Comparison of ENCODE assay signal across 8 cellular contexts in the genomic region with DNA sequence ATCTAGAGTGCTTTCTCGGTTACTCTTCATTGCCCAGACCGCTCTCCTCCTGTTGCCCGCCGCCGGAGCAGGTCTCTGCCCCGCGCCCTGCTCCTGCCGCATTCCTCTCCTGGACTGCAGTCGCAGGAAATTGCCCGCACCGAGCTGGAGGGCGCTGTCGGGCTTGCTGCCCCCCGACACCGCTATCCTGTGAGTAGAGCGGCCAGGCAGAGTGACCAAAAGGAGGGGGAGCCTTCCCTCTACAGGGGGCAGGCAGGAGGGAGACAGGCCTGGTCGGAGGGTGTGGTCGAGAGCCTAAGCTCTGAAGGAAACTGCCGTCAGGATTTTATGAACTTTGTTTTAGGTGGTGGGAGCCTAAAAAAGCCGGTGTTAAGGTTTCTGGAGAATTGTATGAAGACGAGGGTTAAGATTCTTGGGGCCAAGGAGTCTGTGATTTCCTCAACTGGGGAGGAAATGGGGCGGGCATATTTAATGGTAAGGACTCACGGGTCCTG. TPM values are rescaled to one million over a fixed set of nuclear protein-coding genes. Genes with fewer than 3 reads are reported as not detected.
DNase-seq lines count a peak whose midpoint lies in the region; ATAC-seq and TF ChIP-seq lines count a peak whose summit lies in the region.

No MANE protein-coding gene starts in this region.

- TF ChIP-seq CTCF in OCI-LY3 (IDR thresholded peaks at IDR 0.05; ENCODE audit: low read depth, low read length) (peak; percentile 50), dorsolateral prefrontal cortex (IDR thresholded peaks at IDR 0.05 in 54 of 56, conservative IDR thresholded peaks at IDR 0.05 in 2 of 56; ENCODE audit: low read depth in 1 of 56, partially characterized antibody in 56 of 56) (peak in 7 of 56 donors; percentile 11 to 42 (median 31))

- H2AK5ac ChIP-seq in mesenchymal stem cell (ENCODE audit: low read length, severe bottlenecking), result no peak overlapping the region

- peaks cover 45% of the 10 kb centered on the region for H3K79me2 ChIP-seq in OCI-LY3 (ENCODE audit: low read length)

- peak overlapping the region; percentile 88 for H4K91ac ChIP-seq in mesenchymal stem cell (ENCODE audit: low read length)

- peak overlapping the region in 1 of 2 experiments; percentile 39 for H3K14ac ChIP-seq in mesenchymal stem cell (ENCODE audit: low read length in 2 of 2)

- H3K27ac ChIP-seq in OCI-LY3 (ENCODE audit: low read length) (peak overlapping the region; percentile 63), dorsolateral prefrontal cortex (peak overlapping the region; percentile 61 to 98 (median 91)), mesenchymal stem cell (ENCODE audit: low read length, poor library complexity, severe bottlenecking) (peak overlapping the region; percentile 98)

- H3K9ac ChIP-seq in OCI-LY3 (ENCODE audit: low read length) (peak overlapping the region; percentile 86), mesenchymal stem cell (ENCODE audit: low read length) (peak overlapping the region; percentile 98)

- peak overlapping the region; percentile 95 to 98 for H3K18ac ChIP-seq in mesenchymal stem cell (ENCODE audit: low read depth in 1 of 2, low read length in 2 of 2)

- peak overlapping the region in 1 of 2 experiments; percentile 54 for H2BK12ac ChIP-seq in mesenchymal stem cell (ENCODE audit: low read length in 2 of 2)

- peak overlapping the region; percentile 75 for H2BK120ac ChIP-seq in mesenchymal stem cell (ENCODE audit: low read depth, low read length)

- peak overlapping the region; percentile 97 for H3K27ac Mint-ChIP-seq in activated T-cell treated with anti-CD3 and anti-CD28 coated beads, Interleukin-2, amount 50 U/mL, for 72 hours

- H3K9me3 ChIP-seq in OCI-LY3 (ENCODE audit: insufficient read depth, low read length), result no peaks in the 10 kb centered on the region
- no peaks in the 10 kb centered on the region for H3K9me3 ChIP-seq in mesenchymal stem cell (ENCODE audit: control insufficient read depth, low read length)

- no peaks in the 10 kb centered on the region for H3K27me3 Mint-ChIP-seq in activated T-cell treated with anti-CD3 and anti-CD28 coated beads, Interleukin-2, amount 50 U/mL, for 72 hours (ENCODE audit: low read depth)

- H3K4me2 ChIP-seq in OCI-LY3 (ENCODE audit: low read length) (peak overlapping the region; percentile 80), mesenchymal stem cell (ENCODE audit: low read length, poor library complexity, severe bottlenecking) (peak overlapping the region; percentile 91)

- no peak for DNase-seq in activated T-cell treated with anti-CD3 and anti-CD28 coated beads, Interleukin-2, amount 50 U/mL, for 72 hours
- DNase-seq in activated T-cell treated with anti-CD3 and anti-CD28 coated beads for 4 hours (no peak), dorsolateral prefrontal cortex (peak in 3 of 10 donors; percentile 35 to 52 (median 45)), mesenchymal stem cell (peak; percentile 87), ureter (ENCODE audit: low spot score) (peak; percentile 57), DMS114 treated with DMSO at 0.1 percent for 48 hours (lab: John Stamatoyannopoulos, UW; ENCODE audit: unreplicated experiment) (no peak)

- peak overlapping the region; percentile 96 for H4K8ac ChIP-seq in mesenchymal stem cell (ENCODE audit: low read length)

- H3K4me1 ChIP-seq in OCI-LY3 (ENCODE audit: low read length) (peaks cover 11% of the 10 kb centered on the region), mesenchymal stem cell (ENCODE audit: control insufficient read depth, insufficient read depth, low read depth, low read length) (peaks cover 2% of the 10 kb centered on the region)

- H4K20me1 ChIP-seq in OCI-LY3 (ENCODE audit: insufficient read depth, low read length), result peaks cover 13% of the 10 kb centered on the region; the same call in 1 of the 2 replicates

- H3K4me1 Mint-ChIP-seq in activated T-cell treated with anti-CD3 and anti-CD28 coated beads, Interleukin-2, amount 50 U/mL, for 72 hours (ENCODE audit: low read depth), result peaks cover 33% of the 10 kb centered on the region

- no peaks in the 10 kb centered on the region for H3K9me3 Mint-ChIP-seq in activated T-cell treated with anti-CD3 and anti-CD28 coated beads, Interleukin-2, amount 50 U/mL, for 72 hours

- H3K23ac ChIP-seq in mesenchymal stem cell (ENCODE audit: low read length in 2 of 2), result peak overlapping the region in 1 of 2 experiments; percentile 34

- H3K79me1 ChIP-seq in mesenchymal stem cell (replicated peaks; ENCODE audit: low read length, poor library complexity, severe bottlenecking), result peaks cover 2% of the 10 kb centered on the region

- H3K4me3 ChIP-seq in OCI-LY3 (ENCODE audit: low read length) (peak overlapping the region; percentile 100), dorsolateral prefrontal cortex (peak overlapping the region; percentile 68 to 99 (median 90)), mesenchymal stem cell (ENCODE audit: insufficient read depth in 1 of 2, low read depth in 1 of 2, low read length in 2 of 2) (peak overlapping the region; percentile 91 to 99)

- peak; percentile 12 to 28 for ATAC-seq in activated T-cell treated with anti-CD3 and anti-CD28 coated beads, Interleukin-2, amount 50 U/mL, for 72 hours (replicated peaks in 1 of 2)
- peak; percentile 10 for ATAC-seq in HG02610 (IDR thresholded peaks at IDR 0.05; ENCODE audit: unreplicated experiment)

- H3K36me3 Mint-ChIP-seq in activated T-cell treated with anti-CD3 and anti-CD28 coated beads, Interleukin-2, amount 50 U/mL, for 72 hours (ENCODE audit: insufficient read depth in 2 of 2), result peaks cover 3 to 13% of the 10 kb centered on the region in 2 donors

- H3K4ac ChIP-seq in mesenchymal stem cell (ENCODE audit: low read depth in 1 of 2, low read length in 2 of 2), result peak overlapping the region; percentile 92 to 97

- no peak overlapping the region for H2BK15ac ChIP-seq in mesenchymal stem cell (ENCODE audit: low read depth, poor library complexity, severe bottlenecking)

- intact Hi-C loops in dorsolateral prefrontal cortex (cut with DNase I), result loop anchor here (2.0 to 5.0 kb wide), 3 partner anchors 355 to 739 kb away; partner anchors contain the start of gene RSBN1 (in 1 of the 2)

- peaks cover 3% of the 10 kb centered on the region for H3K36me3 ChIP-seq in OCI-LY3 (replicated peaks; ENCODE audit: low read depth, low read length)
- H3K36me3 ChIP-seq in mesenchymal stem cell (ENCODE audit: control insufficient read depth in 1 of 2, insufficient read depth in 2 of 2, low read depth in 1 of 2, low read length in 2 of 2), result peaks cover 4 to 6% of the 10 kb centered on the region in 2 experiments

- H3K27me3 ChIP-seq in OCI-LY3 (ENCODE audit: low read depth, low read length), result no peaks in the 10 kb centered on the region
- no peaks in the 10 kb centered on the region for H3K27me3 ChIP-seq in dorsolateral prefrontal cortex
- H3K27me3 ChIP-seq in mesenchymal stem cell (ENCODE audit: control insufficient read depth in 1 of 2, insufficient read depth in 1 of 2, low read length in 2 of 2), result no peaks in the 10 kb centered on the region

- H3K4me3 Mint-ChIP-seq in activated T-cell treated with anti-CD3 and anti-CD28 coated beads, Interleukin-2, amount 50 U/mL, for 72 hours, result peak overlapping the region; percentile 99 to 100

- H2AFZ ChIP-seq in OCI-LY3 (ENCODE audit: low read depth, low read length), result peak overlapping the region; percentile 69; the same call in 1 of the 2 replicates
- peak overlapping the region; percentile 66 for H2AFZ ChIP-seq in mesenchymal stem cell (ENCODE audit: low read depth, low read length)

- WGBS in mesenchymal stem cell, result under 1% methylated on average over 23 of the region's 23 CpGs

- H2BK5ac ChIP-seq in mesenchymal stem cell (ENCODE audit: low read depth, low read length, poor library complexity, severe bottlenecking), result no peak overlapping the region

RNA-seq across cellular contexts. Expression of gene LRIG2, which starts 0.5 kb away (rescaled TPM):
- 10 to 100 TPM; 11.5 to 14.7 TPM for total RNA-seq in activated T-cell treated with anti-CD3 and anti-CD28 coated beads, Interleukin-2, amount 50 U/mL, for 72 hours
- total RNA-seq in dorsolateral prefrontal cortex (10 to 100 TPM; 12.1 to 32.7 (median 20.4) TPM), ureter (31.8 TPM)
- 4.5 TPM for polyA plus RNA-seq in mesenchymal stem cell (2013, experiment 1 of 2)
- polyA plus RNA-seq in mesenchymal stem cell (2013, experiment 2 of 2), result 4.3 TPM

Comparison
In these comparisons a context has a peak if more than half of its experiments do, and no peak if none do; other contexts are left out.
1. DNase-seq: peak in mesenchymal stem cell (single experiment) and ureter (single experiment); none in activated T-cell treated with anti-CD3 and anti-CD28 coated beads, Interleukin-2, amount 50 U/mL, for 72 hours (0 of 2), activated T-cell treated with anti-CD3 and anti-CD28 coated beads for 4 hours (single experiment) and DMS114 treated with DMSO at 0.1 percent for 48 hours (single experiment).
2. Peak in every context shown above with its lines, with median percentiles within 50 percentile points of each other: H3K27ac ChIP-seq and H3K4me3 ChIP-seq.